In genomic region chr12:57756406-57757341, GRCh38 we compare ENCODE assay signal across 8 cellular contexts. TPM values are rescaled to one million over a fixed set of nuclear protein-coding genes. Genes with fewer than 3 reads are reported as not detected.
A peak's percentile ranks its signal among the peaks of the same experiment; 100 is the strongest.
DNase-seq lines count a peak whose midpoint lies in the region; ATAC-seq and TF ChIP-seq lines count a peak whose summit lies in the region.

No MANE protein-coding gene starts in this region.

- H3K9me3 Mint-ChIP-seq in activated T-helper 17 cell treated with anti-CD3 and anti-CD28 coated beads, Interleukin-2, amount 50 U/mL, for 72 hours, result no peaks in the 10 kb centered on the region
- peaks cover 17% of the 10 kb centered on the region for H3K9me3 Mint-ChIP-seq in glutamatergic neuron (ENCODE audit: unreplicated experiment)

- H3K4me2 ChIP-seq in BLaER1 treated with 17β-estradiol and CSF1 and Interleukin-3, amounts not matched to agents 10 nM and 100 nM, result peak overlapping the region; percentile 93 to 100 (median 99)
- peak overlapping the region; percentile 92 for H3K4me2 ChIP-seq in PC-3 (ENCODE audit: low read length)

- intact Hi-C loops in PC-3 (cut with micrococcal nuclease), result no loop called here

- H3K4me3 ChIP-seq in BLaER1 treated with 17β-estradiol and CSF1 and Interleukin-3, amounts not matched to agents 10 nM and 100 nM, result peak overlapping the region; percentile 60 to 84 (median 69); a peak in 18 of 20 replicates
- peak overlapping the region; percentile 75 for H3K4me3 ChIP-seq in PC-3 (ENCODE audit: low read length)

- peaks cover 0 to 18% (median 0%) of the 10 kb centered on the region in 11 experiments; a peak in 9 of 22 replicates for H3K36me3 ChIP-seq in BLaER1 treated with 17β-estradiol and CSF1 and Interleukin-3, amounts not matched to agents 10 nM and 100 nM
- H3K36me3 ChIP-seq in PC-3 (ENCODE audit: low read depth, low read length), result no peaks in the 10 kb centered on the region

- ATAC-seq in GM21723 (IDR thresholded peaks at IDR 0.05; ENCODE audit: unreplicated experiment) (peak; percentile 32), PC-3 (no peak), GM18873 (IDR thresholded peaks at IDR 0.05; ENCODE audit: low FRiP score, unreplicated experiment) (no peak)
- ATAC-seq in activated T-helper 17 cell treated with anti-CD3 and anti-CD28 coated beads, Interleukin-2, amount 50 U/mL, for 72 hours (replicated peaks), result peak; percentile 30

- peak overlapping the region in 3 of 11 experiments; percentile 52 to 67 (median 63); a peak in 6 of 22 replicates for H3K27ac ChIP-seq in BLaER1 treated with 17β-estradiol and CSF1 and Interleukin-3, amounts not matched to agents 10 nM and 100 nM
- no peak overlapping the region for H3K27ac ChIP-seq in PC-3 (ENCODE audit: low read length)

- peak overlapping the region in 5 of 11 experiments; percentile 70 to 87 (median 77); a peak in 10 of 22 replicates for H3K9ac ChIP-seq in BLaER1 treated with 17β-estradiol and CSF1 and Interleukin-3, amounts not matched to agents 10 nM and 100 nM
- no peak overlapping the region for H3K9ac ChIP-seq in PC-3 (ENCODE audit: low read length)

- H3K36me3 Mint-ChIP-seq in activated T-helper 17 cell treated with anti-CD3 and anti-CD28 coated beads, Interleukin-2, amount 50 U/mL, for 72 hours (ENCODE audit: low read depth), result peaks cover 60% of the 10 kb centered on the region
- H3K36me3 Mint-ChIP-seq in glutamatergic neuron (ENCODE audit: unreplicated experiment), result peaks cover 5% of the 10 kb centered on the region

- TF ChIP-seq CTCF in PC-3 (conservative IDR thresholded peaks at IDR 0.05; ENCODE audit: low read depth, low read length), result peak; percentile 59
- TF ChIP-seq CTCF in glutamatergic neuron (IDR thresholded peaks at IDR 0.05; ENCODE audit: partially characterized antibody, unreplicated experiment), result peak; percentile 78

- CTCF ChIA-PET in PC-3 (lab: Charles Lee), result no interaction called here

- H3K27me3 ChIP-seq in BLaER1 treated with 17β-estradiol and CSF1 and Interleukin-3, amounts not matched to agents 10 nM and 100 nM, result peaks cover 39 to 81% (median 75%) of the 10 kb centered on the region in 11 experiments
- H3K27me3 ChIP-seq in PC-3 (ENCODE audit: low read length), result no peaks in the 10 kb centered on the region

- H3F3A ChIP-seq in PC-3 (ENCODE audit: low read length, unreplicated experiment), result no peaks in the 10 kb centered on the region

- no peaks in the 10 kb centered on the region for H3K9me2 ChIP-seq in PC-3 (replicated peaks; ENCODE audit: low read length)

- H3K9me3 ChIP-seq in BLaER1 treated with 17β-estradiol and CSF1 and Interleukin-3, amounts not matched to agents 10 nM and 100 nM (replicated peaks in 1 of 11), result no peaks in the 10 kb centered on the region
- no peaks in the 10 kb centered on the region for H3K9me3 ChIP-seq in PC-3 (ENCODE audit: low read length)

- H3K4me1 Mint-ChIP-seq in activated T-helper 17 cell treated with anti-CD3 and anti-CD28 coated beads, Interleukin-2, amount 50 U/mL, for 72 hours, result peaks cover 44% of the 10 kb centered on the region
- peaks cover 19% of the 10 kb centered on the region for H3K4me1 Mint-ChIP-seq in glutamatergic neuron (ENCODE audit: low read depth, unreplicated experiment)

- H3K79me2 ChIP-seq in PC-3 (ENCODE audit: low read length), result peaks cover 9% of the 10 kb centered on the region

- BruUV-seq in PC-3 (replicated peaks; lab: Mats Ljungman, UMichigan), result no TSS peak

- peak overlapping the region; percentile 86 for H3K4me3 Mint-ChIP-seq in activated T-helper 17 cell treated with anti-CD3 and anti-CD28 coated beads, Interleukin-2, amount 50 U/mL, for 72 hours
- H3K4me3 Mint-ChIP-seq in glutamatergic neuron (ENCODE audit: unreplicated experiment), result peak overlapping the region; percentile 87

- peaks cover 31 to 40% (median 37%) of the 10 kb centered on the region in 10 experiments for H3K4me1 ChIP-seq in BLaER1 treated with 17β-estradiol and CSF1 and Interleukin-3, amounts not matched to agents 10 nM and 100 nM
- H3K4me1 ChIP-seq in PC-3 (ENCODE audit: insufficient read depth, low read length), result peaks cover 24% of the 10 kb centered on the region

- H4K20me1 ChIP-seq in BLaER1 treated with 17β-estradiol and CSF1 and Interleukin-3, amounts not matched to agents 10 nM and 100 nM, result peaks cover 3 to 43% (median 18%) of the 10 kb centered on the region in 11 experiments; a peak in 13 of 22 replicates
- no peaks in the 10 kb centered on the region for H4K20me1 ChIP-seq in PC-3 (ENCODE audit: low read length)

- H3K27ac Mint-ChIP-seq in activated T-helper 17 cell treated with anti-CD3 and anti-CD28 coated beads, Interleukin-2, amount 50 U/mL, for 72 hours, result peak overlapping the region; percentile 75
- H3K27ac Mint-ChIP-seq in glutamatergic neuron (ENCODE audit: unreplicated experiment), result peak overlapping the region; percentile 64

- POLR2A ChIA-PET in PC-3 (lab: Charles Lee; ENCODE audit: unreplicated experiment), result no interaction called here

- no peak for DNase-seq in PC-3
- peak; percentile 81 for DNase-seq in glutamatergic neuron
- DNase-seq in stimulated activated CD4-positive, alpha-beta T cell treated with anti-CD3 and anti-CD28 coated beads, Interleukin-12 subunit alpha, Interleukin-12 subunit beta, amount 100 ng/mL, for 4 hours, result peak; percentile 68
- DNase-seq in foreskin melanocyte, result no peak

- H3K27me3 Mint-ChIP-seq in activated T-helper 17 cell treated with anti-CD3 and anti-CD28 coated beads, Interleukin-2, amount 50 U/mL, for 72 hours, result no peaks in the 10 kb centered on the region
- peaks cover 16% of the 10 kb centered on the region for H3K27me3 Mint-ChIP-seq in glutamatergic neuron (ENCODE audit: unreplicated experiment)

- H2AFZ ChIP-seq in PC-3 (ENCODE audit: low read length), result no peak overlapping the region

RNA-seq across cellular contexts. Expression of gene MARCHF9, which starts 1.8 kb away (rescaled TPM):
- total RNA-seq in PC-3 (2014; rRNA removed) (9.3 and 13.4 TPM in 2 replicates), glutamatergic neuron (ENCODE audit: unreplicated experiment) (26.7 TPM)
- 10 to 100 TPM; 22.5 to 26.9 TPM for total RNA-seq in activated T-helper 17 cell treated with anti-CD3 and anti-CD28 coated beads, Interleukin-2, amount 50 U/mL, for 72 hours

RNA-seq across cellular contexts. Expression of gene CDK4, which starts 4.6 kb away (rescaled TPM):
- 212 and 229 TPM in 2 replicates for total RNA-seq in PC-3 (2014; rRNA removed)
- total RNA-seq in activated T-helper 17 cell treated with anti-CD3 and anti-CD28 coated beads, Interleukin-2, amount 50 U/mL, for 72 hours, result 100 to 1,000 TPM; 132 to 242 TPM
- total RNA-seq in glutamatergic neuron (ENCODE audit: unreplicated experiment), result 123 TPM

RNA-seq across cellular contexts. Expression of gene CYP27B1, which starts 10.2 kb away (rescaled TPM):
- total RNA-seq in PC-3 (2014; rRNA removed) (8.1 and 8.6 TPM in 2 replicates), glutamatergic neuron (ENCODE audit: unreplicated experiment) (1.7 TPM)
- total RNA-seq in activated T-helper 17 cell treated with anti-CD3 and anti-CD28 coated beads, Interleukin-2, amount 50 U/mL, for 72 hours, result 10 to 100 TPM; 14.4 to 14.7 TPM

RNA-seq across cellular contexts. Expression of gene TSPAN31, which starts 11.8 kb away (rescaled TPM):
- total RNA-seq in PC-3 (2014; rRNA removed), result 18.9 and 20.3 TPM in 2 replicates
- total RNA-seq in activated T-helper 17 cell treated with anti-CD3 and anti-CD28 coated beads, Interleukin-2, amount 50 U/mL, for 72 hours, result 10 to 100 TPM; 10.7 to 18.7 TPM
- total RNA-seq in glutamatergic neuron (ENCODE audit: unreplicated experiment), result 27.2 TPM

RNA-seq across cellular contexts. Expression of gene METTL1, which starts 15.2 kb away (rescaled TPM):
- 25.2 and 29.8 TPM in 2 replicates for total RNA-seq in PC-3 (2014; rRNA removed)
- total RNA-seq in activated T-helper 17 cell treated with anti-CD3 and anti-CD28 coated beads, Interleukin-2, amount 50 U/mL, for 72 hours, result 10 to 100 TPM; 19.0 to 39.5 TPM
- total RNA-seq in glutamatergic neuron (ENCODE audit: unreplicated experiment), result 9.1 TPM

Comparison
In these comparisons a context has a peak if more than half of its experiments do, and no peak if none do; other contexts are left out.
1. ATAC-seq: peak in GM21723 (single experiment) and activated T-helper 17 cell treated with anti-CD3 and anti-CD28 coated beads, Interleukin-2, amount 50 U/mL, for 72 hours (single experiment); none in PC-3 (single experiment) and GM18873 (single experiment).
2. DNase-seq: peak in glutamatergic neuron (single experiment) and stimulated activated CD4-positive, alpha-beta T cell treated with anti-CD3 and anti-CD28 coated beads, Interleukin-12 subunit alpha, Interleukin-12 subunit beta, amount 100 ng/mL, for 4 hours (single experiment); none in PC-3 (single experiment) and foreskin melanocyte (single experiment).